ENCODE assay signal across 8 cellular contexts in the genomic region with DNA sequence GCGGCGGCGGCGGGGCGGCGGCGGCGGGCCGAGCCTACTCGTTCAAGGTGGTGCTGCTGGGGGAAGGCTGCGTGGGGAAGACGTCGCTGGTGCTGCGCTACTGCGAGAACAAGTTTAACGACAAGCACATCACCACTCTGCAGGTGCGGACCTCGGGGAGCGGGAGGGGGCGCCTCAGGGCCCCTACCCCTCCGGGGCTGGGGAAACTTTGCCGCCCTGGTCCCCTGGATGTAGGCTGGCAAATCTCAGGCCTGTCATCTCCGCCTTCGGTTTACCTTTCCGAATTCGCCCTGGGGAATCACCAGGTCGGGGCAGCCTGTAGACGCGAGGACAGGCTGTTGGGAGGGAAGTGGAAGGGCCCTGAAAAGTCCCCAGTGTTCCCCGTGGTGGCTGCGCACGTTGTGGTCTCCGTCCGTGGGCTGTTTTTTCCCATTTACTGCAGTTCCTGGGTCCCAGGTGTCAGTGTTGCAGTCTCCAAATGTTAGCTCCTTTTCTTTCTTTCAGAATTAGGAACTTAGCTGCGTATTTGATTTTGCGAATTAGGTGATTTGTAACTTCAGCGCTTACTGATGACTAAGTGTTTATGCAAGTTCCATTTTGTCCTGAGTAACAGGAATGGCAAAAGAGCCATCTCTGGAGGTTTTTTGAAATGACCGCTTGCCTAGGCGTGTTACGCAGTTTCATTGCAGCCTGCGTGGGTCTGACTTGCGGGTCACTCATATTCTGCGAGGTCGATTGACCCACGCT. TPM values are rescaled to one million over a fixed set of nuclear protein-coding genes. Genes with fewer than 3 reads are reported as not detected.
DNase-seq lines count a peak whose midpoint lies in the region; ATAC-seq, FAIRE-seq and TF ChIP-seq lines count a peak whose summit lies in the region.

No MANE protein-coding gene starts in this region.

- H3K27me3 Mint-ChIP-seq in activated B cell treated with CpG ODN at 0.5 μM for 24 hours: no peaks in the 10 kb centered on the region

- ATAC-seq in DND-41 (ENCODE audit: insufficient read depth, low read depth): peak; percentile 42
- ATAC-seq in GM21390 (IDR thresholded peaks at IDR 0.05; ENCODE audit: unreplicated experiment): peak; percentile 40
- ATAC-seq in activated B cell treated with CpG ODN at 0.5 μM for 24 hours (ENCODE audit: low read depth): peak; percentile 67
- peak; percentile 52 for ATAC-seq in left lung

- H3K79me2 ChIP-seq in DND-41 (ENCODE audit: insufficient read depth, low read length): peaks cover 60% of the 10 kb centered on the region

- peak overlapping the region; percentile 97 for H3K27ac Mint-ChIP-seq in activated B cell treated with CpG ODN at 0.5 μM for 24 hours

- peak overlapping the region; percentile 62 for H3K9ac ChIP-seq in DND-41 (ENCODE audit: low read depth, low read length)

- H3K4me1 Mint-ChIP-seq in activated B cell treated with CpG ODN at 0.5 μM for 24 hours: peaks cover 45% of the 10 kb centered on the region

- H2AFZ ChIP-seq in DND-41 (ENCODE audit: low read depth, low read length): peak overlapping the region; percentile 66

- peak; percentile 4 for TF ChIP-seq CTCF in DND-41 (IDR thresholded peaks at IDR 0.05; ENCODE audit: borderline replicate concordance, extremely low read depth, low read length, poor library complexity, severe bottlenecking)
- TF ChIP-seq CTCF in activated B cell treated with CpG ODN at 0.5 μM for 24 hours (IDR thresholded peaks at IDR 0.05): no peak
- no peak for TF ChIP-seq CTCF in left lung (IDR thresholded peaks at IDR 0.05)

- H3K4me3 Mint-ChIP-seq in activated B cell treated with CpG ODN at 0.5 μM for 24 hours: peak overlapping the region; percentile 96

- CTCF ChIA-PET in activated B cell treated with CpG ODN at 0.5 μM for 24 hours (lab: Charles Lee): interaction anchor here (0.7 to 2.3 kb wide), 7 partner anchors 8 to 118 kb away, joined by 3 to 10 read pairs (median 3); a partner anchor contains a TSS

- POLR2A ChIA-PET in activated B cell treated with CpG ODN at 0.5 μM for 24 hours (lab: Charles Lee): interaction anchor here (0.8 to 3.6 kb wide), 11 partner anchors 8 to 113 kb away, joined by 3 to 72 read pairs (median 5); a partner anchor contains a TSS

- peaks cover 31% of the 10 kb centered on the region; the same call in 1 of the 2 replicates for H4K20me1 ChIP-seq in DND-41 (ENCODE audit: insufficient read depth, low read length)

- intact Hi-C loops in activated B cell treated with CpG ODN at 0.5 μM for 24 hours (cut with micrococcal nuclease): loop anchor here (2.0 kb wide), 1 partner anchor 61 kb away; no protein-coding TSS in a partner anchor
- intact Hi-C loops in left lung (cut with DNase I): no loop called here

- peaks cover 38% of the 10 kb centered on the region for H3K4me1 ChIP-seq in DND-41 (ENCODE audit: insufficient read depth, low read length)
- H3K4me1 ChIP-seq in left lung: peaks cover 5 to 39% of the 10 kb centered on the region in 2 donors

- DNase-seq in DND-41 (no peak), HTR-8/SVneo (ENCODE audit: insufficient read length, low spot score) (peak; percentile 21), activated B cell treated with CpG ODN at 0.5 μM for 24 hours (peak; percentile 68), cerebellar cortex (ENCODE audit: low spot score) (peak; percentile 25), left lung (peak in 1 of 2 donors; percentile 49), NCI-H446 treated with DMSO at 0.1 percent for 48 hours (lab: John Stamatoyannopoulos, UW) (no peak)
- peak; percentile 57 to 64 for DNase-seq in stimulated activated CD4-positive, alpha-beta T cell treated with anti-CD3 and anti-CD28 coated beads, Interleukin-2, amount 100 ng/mL, for 24 hours

- H3K27ac ChIP-seq in DND-41 (ENCODE audit: low read length): peak overlapping the region; percentile 69
- H3K27ac ChIP-seq in left lung: peak overlapping the region; percentile 94 to 96

- no peaks in the 10 kb centered on the region for H3K9me3 ChIP-seq in DND-41 (ENCODE audit: insufficient read depth, low read length, severe bottlenecking)
- peaks cover 0 to 23% of the 10 kb centered on the region in 2 donors for H3K9me3 ChIP-seq in left lung

- peaks cover 49% of the 10 kb centered on the region for H3K36me3 Mint-ChIP-seq in activated B cell treated with CpG ODN at 0.5 μM for 24 hours (ENCODE audit: low read depth)

- peak; percentile 33 for FAIRE-seq in HTR-8/SVneo (lab: Jason Lieb, UNC)

- peak overlapping the region; percentile 51 to 71; a peak in 3 of 4 replicates for H3K4me3 ChIP-seq in DND-41 (ENCODE audit: low read depth in 1 of 2, low read length in 2 of 2)
- H3K4me3 ChIP-seq in left lung: peak overlapping the region; percentile 67 to 91

- peaks cover 3% of the 10 kb centered on the region for H3K27me3 ChIP-seq in DND-41 (ENCODE audit: insufficient read depth, low read length, poor library complexity)
- peaks cover 0 to 8% of the 10 kb centered on the region in 2 donors for H3K27me3 ChIP-seq in left lung

- H3K9me3 Mint-ChIP-seq in activated B cell treated with CpG ODN at 0.5 μM for 24 hours: peaks cover 7% of the 10 kb centered on the region

- H3K4me2 ChIP-seq in DND-41 (ENCODE audit: insufficient read depth, low read length): peak overlapping the region; percentile 96

- H3K36me3 ChIP-seq in DND-41 (ENCODE audit: insufficient read depth, low read length): peaks cover 19% of the 10 kb centered on the region
- peaks cover 0 to 33% of the 10 kb centered on the region in 2 donors for H3K36me3 ChIP-seq in left lung

RNA-seq across cellular contexts. Expression of a gene that starts 0.7 kb away (rescaled TPM):
- total RNA-seq in activated B cell treated with CpG ODN at 0.5 μM for 24 hours (112 and 121 TPM in 2 replicates), left lung (10 to 100 TPM; 71.9 to 77.7 TPM)

Comparison
In these comparisons a context has a peak if more than half of its experiments do, and no peak if none do; other contexts are left out.
1. DNase-seq: peak in HTR-8/SVneo (single experiment), activated B cell treated with CpG ODN at 0.5 μM for 24 hours (single experiment), cerebellar cortex (single experiment) and stimulated activated CD4-positive, alpha-beta T cell treated with anti-CD3 and anti-CD28 coated beads, Interleukin-2, amount 100 ng/mL, for 24 hours (2 of 2); none in DND-41 (single experiment) and NCI-H446 treated with DMSO at 0.1 percent for 48 hours (single experiment).
2. Peak in every context shown above with its lines, with median percentiles within 50 percentile points of each other: ATAC-seq.